In genomic region chr7:140638311-140638791, GRCh38 we compare ENCODE assay signal across 11 cellular contexts. TPM values are rescaled to one million over a fixed set of nuclear protein-coding genes. Genes with fewer than 3 reads are reported as not detected.
DNase-seq lines count a peak whose midpoint lies in the region; ATAC-seq and TF ChIP-seq lines count a peak whose summit lies in the region.
"Had no signal": no experiment of that assay in that cellular context is flagged by ENCODE, and none has a peak within 500 bp of the region (broad histone marks: within the 10 kb centered on the region; RNA-seq: fewer than 3 reads in every experiment).

No MANE protein-coding gene starts in this region.

- CTCF ChIA-PET in naive thymus-derived CD4-positive, alpha-beta T cell (lab: Charles Lee) = no interaction called here
- CTCF ChIA-PET in OCI-LY7 (lab: Charles Lee; ENCODE audit: unreplicated experiment) = no interaction called here

- peaks cover 3 to 78% (median 55%) of the 10 kb centered on the region in 12 donors for H3K4me1 ChIP-seq in heart left ventricle
- H3K4me1 ChIP-seq in psoas muscle = no peaks in the 10 kb centered on the region
- H3K4me1 ChIP-seq in SJCRH30 = peaks cover 7% of the 10 kb centered on the region; the same call in 1 of the 2 replicates
- peaks cover 0 to 8% of the 10 kb centered on the region in 2 donors for H3K4me1 ChIP-seq in naive thymus-derived CD4-positive, alpha-beta T cell (ENCODE audit: control insufficient read depth in 2 of 2, insufficient read depth in 2 of 2, low read length in 2 of 2)
- H3K4me1 ChIP-seq in OCI-LY7 (ENCODE audit: insufficient read depth, low read length, poor library complexity, severe bottlenecking) = peaks cover 5% of the 10 kb centered on the region

- H3K4me2 ChIP-seq in OCI-LY7 (ENCODE audit: low read length) = no peak overlapping the region

- peaks cover 0 to 4% (median 0%) of the 10 kb centered on the region in 11 donors for H3K9me3 Mint-ChIP-seq in naive thymus-derived CD4-positive, alpha-beta T cell
- H3K9me3 Mint-ChIP-seq: activated T-cell treated with anti-CD3 and anti-CD28 coated beads, Interleukin-2, amount 50 U/mL, for 24 hours had no signal

- TF ChIP-seq CTCF in WI38 (IDR thresholded peaks at IDR 0.05; ENCODE audit: low read depth, low read length) (peak; percentile 43), heart left ventricle (IDR thresholded peaks at IDR 0.05) (peak in 2 of 12 donors; percentile 10 to 24), psoas muscle (IDR thresholded peaks at IDR 0.05) (no peak), OCI-LY7 (conservative IDR thresholded peaks at IDR 0.05; ENCODE audit: low read length) (no peak)

- H3K27ac ChIP-seq in heart left ventricle (peak overlapping the region in 11 of 12 donors; percentile 81 to 98 (median 96)), psoas muscle (peak overlapping the region; percentile 66), SJCRH30 (no peak overlapping the region), OCI-LY7 (ENCODE audit: low read depth, low read length, poor library complexity, severe bottlenecking) (no peak overlapping the region)
- no peak overlapping the region for H3K27ac ChIP-seq in naive thymus-derived CD4-positive, alpha-beta T cell (ENCODE audit: low read depth, low read length)

- TF ChIP-seq POLR2A in heart left ventricle (IDR thresholded peaks at IDR 0.05) = no peak

- no peaks in the 10 kb centered on the region for H3K9me2 ChIP-seq in OCI-LY7 (ENCODE audit: insufficient read depth, low read length)

- H2AFZ ChIP-seq in OCI-LY7 (ENCODE audit: low read length) = no peak overlapping the region

- H3K4me3 ChIP-seq in WI38 (ENCODE audit: low read depth, low read length) (peak overlapping the region; percentile 89), heart left ventricle (peak overlapping the region in 8 of 12 donors; percentile 67 to 87 (median 75)), psoas muscle (peak overlapping the region; percentile 68), SJCRH30 (no peak overlapping the region), OCI-LY7 (ENCODE audit: low read depth, low read length, poor library complexity, severe bottlenecking) (no peak overlapping the region)
- no peak overlapping the region for H3K4me3 ChIP-seq in naive thymus-derived CD4-positive, alpha-beta T cell (ENCODE audit: low read length)

- H3K27ac Mint-ChIP-seq in naive thymus-derived CD4-positive, alpha-beta T cell = no peak overlapping the region
- H3K27ac Mint-ChIP-seq: activated T-cell treated with anti-CD3 and anti-CD28 coated beads, Interleukin-2, amount 50 U/mL, for 24 hours had no signal

- peaks cover 0 to 29% (median 0%) of the 10 kb centered on the region in 9 donors for H3K27me3 ChIP-seq in heart left ventricle
- H3K27me3 ChIP-seq in psoas muscle (ENCODE audit: insufficient read depth in 3 of 3, low read length in 2 of 3) = peaks cover 0 to 47% (median 18%) of the 10 kb centered on the region in 3 donors
- H3K27me3 ChIP-seq in SJCRH30 = no peaks in the 10 kb centered on the region
- H3K27me3 ChIP-seq in naive thymus-derived CD4-positive, alpha-beta T cell (ENCODE audit: control insufficient read depth in 2 of 2, insufficient read depth in 2 of 2, low read length in 2 of 2) = peaks cover 0 to 7% of the 10 kb centered on the region in 2 donors

- H3K9me3 ChIP-seq in heart left ventricle (no peaks in the 10 kb centered on the region), psoas muscle (no peaks in the 10 kb centered on the region), SJCRH30 (replicated peaks) (no peaks in the 10 kb centered on the region), OCI-LY7 (ENCODE audit: low read length) (no peaks in the 10 kb centered on the region)
- H3K9me3 ChIP-seq in naive thymus-derived CD4-positive, alpha-beta T cell (ENCODE audit: control insufficient read depth in 2 of 3, low read length in 3 of 3) = no peaks in the 10 kb centered on the region

- H4K20me1 ChIP-seq in OCI-LY7 (ENCODE audit: insufficient read depth, low read length) = no peaks in the 10 kb centered on the region

- peak in 1 of 4 donors; percentile 26 for ATAC-seq in heart left ventricle
- ATAC-seq in psoas muscle = peak; percentile 22 to 28 (median 26)
- ATAC-seq in HG03354 (IDR thresholded peaks at IDR 0.05; ENCODE audit: poor library complexity, severe bottlenecking, unreplicated experiment) = no peak
- no peak for ATAC-seq in naive thymus-derived CD4-positive, alpha-beta T cell

- H3K4me3 Mint-ChIP-seq in naive thymus-derived CD4-positive, alpha-beta T cell = peak overlapping the region in 2 of 10 donors; percentile 4 to 90
- H3K4me3 Mint-ChIP-seq: activated T-cell treated with anti-CD3 and anti-CD28 coated beads, Interleukin-2, amount 50 U/mL, for 24 hours had no signal

- H3K36me3 Mint-ChIP-seq in naive thymus-derived CD4-positive, alpha-beta T cell = peaks cover 0 to 5% (median 0%) of the 10 kb centered on the region in 5 donors

- H3K27me3 Mint-ChIP-seq in naive thymus-derived CD4-positive, alpha-beta T cell = peaks cover 51 to 68% (median 55%) of the 10 kb centered on the region in 5 donors

- 61 to 74% (median 63%) methylated on average over 5 of the region's 5 CpGs for WGBS in heart left ventricle, 4 donors
- 66 to 75% (median 69%) methylated on average over 5 of the region's 5 CpGs for WGBS in psoas muscle, 3 donors

- POLR2A ChIA-PET in naive thymus-derived CD4-positive, alpha-beta T cell (lab: Charles Lee) = interaction anchor here (0.6 kb wide), 1 partner anchor 829 kb away, joined by 4 read pairs; no protein-coding TSS in a partner anchor
- POLR2A ChIA-PET in OCI-LY7 (lab: Charles Lee) = interaction anchor here (0.7 kb wide), 1 partner anchor 904 kb away, joined by 5 read pairs; no protein-coding TSS in a partner anchor

- H3K36me3 ChIP-seq in heart left ventricle = no peaks in the 10 kb centered on the region
- no peaks in the 10 kb centered on the region for H3K36me3 ChIP-seq in psoas muscle (ENCODE audit: insufficient read depth in 1 of 2, low read depth in 1 of 2)
- no peaks in the 10 kb centered on the region; the same call in 1 of the 2 replicates for H3K36me3 ChIP-seq in SJCRH30
- H3K36me3 ChIP-seq in naive thymus-derived CD4-positive, alpha-beta T cell (ENCODE audit: control insufficient read depth in 2 of 3, insufficient read depth in 3 of 3, low read length in 3 of 3) = no peaks in the 10 kb centered on the region
- no peaks in the 10 kb centered on the region for H3K36me3 ChIP-seq in OCI-LY7 (ENCODE audit: insufficient read depth, low read length)

- DNase-seq in EL (peak; percentile 49), heart left ventricle (peak in 1 of 5 donors; percentile 44), psoas muscle (peak; percentile 45 to 54), SJCRH30 (no peak), OCI-LY7 (ENCODE audit: low spot score) (no peak)
- no peak for DNase-seq in naive thymus-derived CD4-positive, alpha-beta T cell
- DNase-seq: activated T-cell treated with anti-CD3 and anti-CD28 coated beads, Interleukin-2, amount 50 U/mL, for 24 hours; foreskin melanocyte; NCI-H1694 had no signal

- peaks cover 13 to 21% (median 17%) of the 10 kb centered on the region in 7 donors for H3K4me1 Mint-ChIP-seq in naive thymus-derived CD4-positive, alpha-beta T cell

- intact Hi-C loops in heart left ventricle (cut with DNase I) (loop anchor here in 4 of 10 donors (2.0 to 5.0 kb wide), 3 partner anchors 32 to 41 kb away; no protein-coding TSS in a partner anchor), psoas muscle (cut with DNase I) (no loop called here), OCI-LY7 (cut with micrococcal nuclease; ENCODE audit: unreplicated experiment) (no loop called here)
- intact Hi-C loops in naive thymus-derived CD4-positive, alpha-beta T cell (cut with micrococcal nuclease) = no loop called here

- no TSS peak for BruUV-seq in OCI-LY7 (replicated peaks; lab: Mats Ljungman, UMichigan)

- no peaks in the 10 kb centered on the region for H3K79me2 ChIP-seq in OCI-LY7 (ENCODE audit: insufficient read depth, low read depth, low read length)

RNA-seq across cellular contexts. Expression of gene DENND2A, which starts 2.3 kb away (rescaled TPM):
- total RNA-seq in heart left ventricle (10 to 100 TPM in 6 of 9 donors, 1 to 10 TPM in 3; 6.7 to 17.9 (median 10.8) TPM), psoas muscle (1 to 10 TPM; 3.8 to 8.7 (median 6.0) TPM), OCI-LY7 (2022) (0.13 TPM in 1 of 2 replicates, not detected in the other)
- polyA plus RNA-seq in heart left ventricle (1 to 10 TPM; 4.6 to 6.2 TPM), psoas muscle (1 to 10 TPM; 2.7 to 3.2 (median 2.7) TPM)
- total RNA-seq in SJCRH30 (2014; rRNA removed; shearing (Covaris generic)) = 9.2 and 10.7 TPM in 2 replicates
- not detected for total RNA-seq in naive thymus-derived CD4-positive, alpha-beta T cell
- polyA plus RNA-seq in naive thymus-derived CD4-positive, alpha-beta T cell = not detected
- total RNA-seq in OCI-LY7 (2014; rRNA removed; shearing (Covaris generic)) = 0.35 and 0.59 TPM in 2 replicates

RNA-seq across cellular contexts. Expression of gene ADCK2, which starts 34.4 kb away (rescaled TPM):
- total RNA-seq in heart left ventricle = 10 to 100 TPM in 6 of 9 donors, 1 to 10 TPM in 3; 6.8 to 18.3 (median 10.5) TPM
- polyA plus RNA-seq in heart left ventricle = 10 to 100 TPM in 1 of 2 donors, 1 to 10 TPM in 1; 5.3 to 15.4 TPM
- total RNA-seq in psoas muscle = 10 to 100 TPM; 10.7 to 18.1 (median 12.4) TPM
- 10 to 100 TPM; 12.0 to 26.4 (median 14.2) TPM for polyA plus RNA-seq in psoas muscle
- total RNA-seq in SJCRH30 (2014; rRNA removed; shearing (Covaris generic)) = 16.1 and 17.3 TPM in 2 replicates
- total RNA-seq in naive thymus-derived CD4-positive, alpha-beta T cell = 10 to 100 TPM; 15.2 to 19.0 (median 18.3) TPM
- 10 to 100 TPM; 32.2 to 34.2 TPM for polyA plus RNA-seq in naive thymus-derived CD4-positive, alpha-beta T cell
- total RNA-seq in OCI-LY7 (2014; rRNA removed; shearing (Covaris generic)) = 56.9 and 60.2 TPM in 2 replicates
- 41.1 and 45.8 TPM in 2 replicates for total RNA-seq in OCI-LY7 (2022)

RNA-seq across cellular contexts. Expression of gene NDUFB2, which starts 58.2 kb away (rescaled TPM):
- total RNA-seq in heart left ventricle = 1,000 to 10,000 TPM in 1 of 9 donors, 100 to 1,000 TPM in 8; 458 to 1,005 (median 615) TPM
- polyA plus RNA-seq in heart left ventricle = 100 to 1,000 TPM; 525 to 727 TPM
- total RNA-seq in psoas muscle = 100 to 1,000 TPM; 320 to 481 (median 388) TPM
- polyA plus RNA-seq in psoas muscle = 100 to 1,000 TPM; 642 to 768 (median 747) TPM
- total RNA-seq in SJCRH30 (2014; rRNA removed; shearing (Covaris generic)) = 158 and 204 TPM in 2 replicates
- total RNA-seq in naive thymus-derived CD4-positive, alpha-beta T cell = 100 to 1,000 TPM in 1 of 5 experiments, 10 to 100 TPM in 4; 88.3 to 184 (median 94.0) TPM
- polyA plus RNA-seq in naive thymus-derived CD4-positive, alpha-beta T cell = 100 to 1,000 TPM; 372 to 507 TPM
- 139 and 158 TPM in 2 replicates for total RNA-seq in OCI-LY7 (2014; rRNA removed; shearing (Covaris generic))
- 87.3 and 114 TPM in 2 replicates for total RNA-seq in OCI-LY7 (2022)

Comparison
In these comparisons a context has a peak if more than half of its experiments do, and no peak if none do; other contexts are left out.
1. DNase-seq: peak in EL (single experiment) and psoas muscle (2 of 2); none in SJCRH30 (0 of 2), naive thymus-derived CD4-positive, alpha-beta T cell (0 of 9) and OCI-LY7 (single experiment).
2. H3K4me3 ChIP-seq: peak in WI38 (single experiment), heart left ventricle (8 of 12) and psoas muscle (single experiment); none in SJCRH30 (single experiment), naive thymus-derived CD4-positive, alpha-beta T cell (single experiment) and OCI-LY7 (single experiment).
3. ATAC-seq: peak in psoas muscle (4 of 4); none in HG03354 (single experiment) and naive thymus-derived CD4-positive, alpha-beta T cell (single experiment).
4. H3K27ac ChIP-seq: peak in heart left ventricle (11 of 12) and psoas muscle (single experiment); none in SJCRH30 (single experiment), naive thymus-derived CD4-positive, alpha-beta T cell (single experiment) and OCI-LY7 (single experiment).